ENCODE assay signal across 1 cellular context in genomic region chr13:21138561-21138960, GRCh38.
TF ChIP-seq lines count a peak whose summit lies in the region.

No MANE protein-coding gene starts in this region.

TF ChIP-seq in HCT116, 20 proteins besides CTCF, POLR2A, EP300 and RAD21:
- TF ChIP-seq SRF (IDR thresholded peaks at IDR 0.05; ENCODE audit: low read depth) (no peak), EZH2 (IDR thresholded peaks at IDR 0.05) (no peak), JUND (IDR thresholded peaks at IDR 0.05) (no peak), CBX3 (IDR thresholded peaks at IDR 0.05; ENCODE audit: low read depth) (no peak), REST (IDR thresholded peaks at IDR 0.05; ENCODE audit: low read depth) (no peak), CEBPB (IDR thresholded peaks at IDR 0.05; ENCODE audit: low read depth) (no peak), ELF1 (IDR thresholded peaks at IDR 0.05; ENCODE audit: borderline replicate concordance, low read depth) (no peak), SP1 (IDR thresholded peaks at IDR 0.05; ENCODE audit: low read depth) (no peak), FOSL1 (IDR thresholded peaks at IDR 0.05; ENCODE audit: low read depth) (no peak), ZNF274 (IDR thresholded peaks at IDR 0.05; ENCODE audit: low read depth, low read length) (no peak), SIN3A (IDR thresholded peaks at IDR 0.05; ENCODE audit: low read depth) (no peak), ZBTB33 (IDR thresholded peaks at IDR 0.05; ENCODE audit: extremely low read depth, insufficient replicate concordance, low read length) (no peak), EZH2phosphoT487 (IDR thresholded peaks at IDR 0.05; ENCODE audit: borderline replicate concordance) (no peak), ZFX (IDR thresholded peaks at IDR 0.05) (no peak), YY1 (IDR thresholded peaks at IDR 0.05; ENCODE audit: extremely low read depth, insufficient replicate concordance, low read depth, low read length) (no peak), POLR2AphosphoS5 (IDR thresholded peaks at IDR 0.05; ENCODE audit: low read depth, low read length) (no peak), ATF3 (IDR thresholded peaks at IDR 0.05) (no peak)
- TF ChIP-seq, protein P1, sequence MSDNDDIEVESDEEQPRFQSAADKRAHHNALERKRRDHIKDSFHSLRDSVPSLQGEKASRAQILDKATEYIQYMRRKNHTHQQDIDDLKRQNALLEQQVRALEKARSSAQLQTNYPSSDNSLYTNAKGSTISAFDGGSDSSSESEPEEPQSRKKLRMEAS (IDR thresholded peaks at IDR 0.05) = no peak
TF ChIP-seq in HCT116: peak in this region for 0.
